ENCODE assay signal across 17 cellular contexts in the genomic region with DNA sequence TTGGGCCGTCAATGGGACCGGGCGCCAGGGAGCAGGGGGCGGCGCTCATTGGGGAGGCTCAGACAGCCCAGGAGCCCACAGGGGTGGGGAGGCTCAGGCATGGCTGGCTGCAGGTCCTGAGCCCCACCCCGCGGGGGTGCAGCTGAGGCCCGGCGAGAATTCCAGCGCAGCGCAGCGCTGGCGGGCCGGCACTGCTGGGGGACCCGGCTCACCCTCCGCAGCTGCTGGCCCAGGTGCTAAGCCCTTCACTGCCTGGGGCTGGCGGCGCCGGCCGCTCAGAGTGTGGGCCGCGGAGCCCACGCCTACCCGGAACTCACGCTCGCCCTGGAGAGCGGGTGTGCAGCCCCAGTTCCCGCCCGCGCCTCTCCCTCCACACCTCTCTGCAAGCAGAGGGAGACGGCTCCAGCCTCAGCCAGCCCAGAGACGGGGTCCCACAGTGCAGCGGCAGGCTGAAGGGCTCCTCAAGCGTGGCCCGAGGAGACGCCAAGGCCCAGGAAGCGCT.
"Had no signal": no experiment of that assay in that cellular context is flagged by ENCODE, and none has a peak within 500 bp of the region (broad histone marks: within the 10 kb centered on the region; RNA-seq: fewer than 3 reads in every experiment).

No MANE protein-coding gene starts in this region.

- H3K9me3 Mint-ChIP-seq: stimulated activated memory B cell treated with anti-CD40 and anti-IgM and Interleukin-4, amounts not matched to agents 10 μg/mL and 1 μg/mL and 100 μg/mL, for 72 hours had no signal

- H3K4me1 Mint-ChIP-seq: naive B cell; stimulated activated memory B cell treated with anti-CD40 and anti-IgM and Interleukin-4, amounts not matched to agents 10 μg/mL and 1 μg/mL and 100 μg/mL, for 72 hours had no signal

- H3K27ac Mint-ChIP-seq: naive B cell; nephron; stimulated activated memory B cell treated with anti-CD40 and anti-IgM and Interleukin-4, amounts not matched to agents 10 μg/mL and 1 μg/mL and 100 μg/mL, for 72 hours had no signal

- H3K36me3 Mint-ChIP-seq: naive B cell; stimulated activated memory B cell treated with anti-CD40 and anti-IgM and Interleukin-4, amounts not matched to agents 10 μg/mL and 1 μg/mL and 100 μg/mL, for 72 hours had no signal

- ATAC-seq: gastrocnemius medialis; left lung; right lobe of liver; stimulated activated memory B cell treated with anti-CD40 and anti-IgM and Interleukin-4, amounts not matched to agents 10 μg/mL and 1 μg/mL and 100 μg/mL, for 72 hours had no signal

- H3K4me3 Mint-ChIP-seq: naive B cell; nephron; stimulated activated memory B cell treated with anti-CD40 and anti-IgM and Interleukin-4, amounts not matched to agents 10 μg/mL and 1 μg/mL and 100 μg/mL, for 72 hours had no signal

- DNase-seq: cortex of kidney; dorsolateral prefrontal cortex; effector memory CD4-positive, alpha-beta T cell; gastrocnemius medialis; glutamatergic neuron; islet precursor cell; mesenchymal stem cell; naive B cell; stimulated activated CD4-positive, alpha-beta T cell treated with anti-CD3 and anti-CD28 coated beads, Interleukin-4, amount 100 ng/mL, for 1 hour; stimulated activated CD8-positive, alpha-beta memory T cell treated with anti-CD3 and anti-CD28 coated beads, Interleukin-4, amount 100 ng/mL, for 48 hours; stomach; substantia nigra; trophoblast cell had no signal
